In genomic region chr1:43121251-43121650, GRCh38 we compare ENCODE assay signal across 12 cellular contexts. TPM values are rescaled to one million over a fixed set of nuclear protein-coding genes. Genes with fewer than 3 reads are reported as not detected.
A peak's percentile ranks its signal among the peaks of the same experiment; 100 is the strongest.
DNase-seq lines count a peak whose midpoint lies in the region; ATAC-seq, FAIRE-seq and TF ChIP-seq lines count a peak whose summit lies in the region.
"Had no signal": no experiment of that assay in that cellular context is flagged by ENCODE, and none has a peak within 500 bp of the region (broad histone marks: within the 10 kb centered on the region; RNA-seq: fewer than 3 reads in every experiment).

No MANE protein-coding gene starts in this region.

- peak overlapping the region; percentile 70; the same call in 1 of the 2 replicates for H2AFZ ChIP-seq in PC-9

- TF ChIP-seq EP300 in A549 (IDR thresholded peaks at IDR 0.05), result no peak

- FAIRE-seq in A549 (lab: Jason Lieb, UNC), result no peak

- POLR2A ChIA-PET in A549 (lab: Yijun Ruan, JAX), result no interaction called here
- POLR2A ChIA-PET in PC-9 (lab: Charles Lee; ENCODE audit: unreplicated experiment), result no interaction called here

- peaks cover 8% of the 10 kb centered on the region for H3K27me3 Mint-ChIP-seq in activated naive CD8-positive, alpha-beta T cell treated with anti-CD3 and anti-CD28 coated beads, Interleukin-2, amount 50 U/mL, for 24 hours

- no peaks in the 10 kb centered on the region for H3K36me3 Mint-ChIP-seq in activated naive CD8-positive, alpha-beta T cell treated with anti-CD3 and anti-CD28 coated beads, Interleukin-2, amount 50 U/mL, for 24 hours (ENCODE audit: low read depth)
- H3K36me3 Mint-ChIP-seq: IgD-negative memory B cell had no signal

- 69% methylated on average over 3 of the region's 3 CpGs for WGBS in A549 (ENCODE audit: missing lambda C conversion rate)

- no peaks in the 10 kb centered on the region for H3K4me1 Mint-ChIP-seq in activated naive CD8-positive, alpha-beta T cell treated with anti-CD3 and anti-CD28 coated beads, Interleukin-2, amount 50 U/mL, for 24 hours
- H3K4me1 Mint-ChIP-seq: IgD-negative memory B cell had no signal

- ATAC-seq in A549, result no peak
- ATAC-seq in HG03039 (IDR thresholded peaks at IDR 0.05; ENCODE audit: unreplicated experiment), result no peak
- no peak for ATAC-seq in activated naive CD8-positive, alpha-beta T cell treated with anti-CD3 and anti-CD28 coated beads, Interleukin-2, amount 50 U/mL, for 24 hours
- no peak for ATAC-seq in Right ventricle myocardium inferior

- CTCF ChIA-PET in A549 (lab: Yijun Ruan, JAX) (no interaction called here), PC-9 (lab: Charles Lee) (interaction anchor here (0.6 kb wide), 2 partner anchors 47 to 62 kb away, joined by 3 read pairs; no protein-coding TSS in a partner anchor)

- intact Hi-C loops in PC-9 (cut with micrococcal nuclease; ENCODE audit: unreplicated experiment), result no loop called here
- intact Hi-C loops in Right ventricle myocardium inferior (cut with DNase I), result no loop called here

- no TSS peak for BruUV-seq in PC-9 (replicated peaks; lab: Mats Ljungman, UMichigan)

- no peaks in the 10 kb centered on the region for H3K27me3 ChIP-seq in PC-9 (ENCODE audit: insufficient read depth, low read depth)

- H4K20me1 ChIP-seq in PC-9 (ENCODE audit: insufficient read depth), result no peaks in the 10 kb centered on the region

- H3K27ac ChIP-seq in A549 (no peak overlapping the region), PC-9 (no peak overlapping the region)

- no peaks in the 10 kb centered on the region for H3K9me3 ChIP-seq in A549
- H3K9me3 ChIP-seq in PC-9 (ENCODE audit: insufficient read depth, low read depth), result no peaks in the 10 kb centered on the region
- no peaks in the 10 kb centered on the region for H3K9me3 ChIP-seq in iPS-18c (ENCODE audit: control insufficient read depth, insufficient read depth, low read length)

- H3K4me3 Mint-ChIP-seq in activated naive CD8-positive, alpha-beta T cell treated with anti-CD3 and anti-CD28 coated beads, Interleukin-2, amount 50 U/mL, for 24 hours, result no peak overlapping the region

- peak overlapping the region; percentile 73 for H3K4me2 ChIP-seq in A549
- H3K4me2 ChIP-seq in PC-9, result peak overlapping the region; percentile 52

- no peak for DNase-seq in A549 (ENCODE audit: low read depth in 1 of 2, low spot score in 1 of 2)
- DNase-seq in LNCaP clone FGC (ENCODE audit: low read depth), result no peak
- peak in 1 of 2 experiments; percentile 47 for DNase-seq in PC-9
- DNase-seq in SIG-M5 treated with dmso at 0.1 percent for 504 hours (lab: John Stamatoyannopoulos, UW; ENCODE audit: unreplicated experiment), result no peak
- DNase-seq in activated naive CD8-positive, alpha-beta T cell treated with anti-CD3 and anti-CD28 coated beads, Interleukin-2, amount 50 U/mL, for 24 hours, result no peak
- no peak for DNase-seq in Right ventricle myocardium inferior (ENCODE audit: missing footprints)
- DNase-seq: amygdala; effector CD8-positive, alpha-beta T cell; NCI-H2171 had no signal

- H3K79me2 ChIP-seq in PC-9 (ENCODE audit: low read depth), result no peaks in the 10 kb centered on the region

- no peak for TF ChIP-seq POLR2A in A549 (IDR thresholded peaks at IDR 0.05; ENCODE audit: low read length)

- H3K9me3 Mint-ChIP-seq in activated naive CD8-positive, alpha-beta T cell treated with anti-CD3 and anti-CD28 coated beads, Interleukin-2, amount 50 U/mL, for 24 hours, result no peaks in the 10 kb centered on the region

- TF ChIP-seq CTCF in A549 (IDR thresholded peaks at IDR 0.05), result no peak
- TF ChIP-seq CTCF in LNCaP clone FGC (IDR thresholded peaks at IDR 0.05; ENCODE audit: control insufficient read depth, extremely low read depth, insufficient read depth), result no peak
- TF ChIP-seq CTCF in PC-9 (conservative IDR thresholded peaks at IDR 0.05), result no peak

- TF ChIP-seq RAD21 in A549 (conservative IDR thresholded peaks at IDR 0.05 in 1 of 2, IDR thresholded peaks at IDR 0.05 in 1 of 2), result no peak

- no peak overlapping the region for H3K27ac Mint-ChIP-seq in activated naive CD8-positive, alpha-beta T cell treated with anti-CD3 and anti-CD28 coated beads, Interleukin-2, amount 50 U/mL, for 24 hours
- H3K27ac Mint-ChIP-seq: IgD-negative memory B cell had no signal

- H3F3A ChIP-seq in PC-9 (ENCODE audit: insufficient read depth, low read depth), result peaks cover 4% of the 10 kb centered on the region; the same call in 1 of the 2 replicates

- H3K4me1 ChIP-seq in A549 (no peaks in the 10 kb centered on the region), PC-9 (replicated peaks; ENCODE audit: insufficient read depth) (no peaks in the 10 kb centered on the region)

- H3K36me3 ChIP-seq in PC-9 (ENCODE audit: low read depth), result no peaks in the 10 kb centered on the region

- peak overlapping the region; percentile 47; the same call in 2 of the 3 replicates for H3K4me3 ChIP-seq in A549
- peak overlapping the region; percentile 54 for H3K4me3 ChIP-seq in LNCaP clone FGC (ENCODE audit: low read depth, low read length)
- H3K4me3 ChIP-seq in PC-9, result peak overlapping the region; percentile 53; the same call in 1 of the 2 replicates
- peak overlapping the region; percentile 12; the same call in 1 of the 2 replicates for H3K4me3 ChIP-seq in iPS-18c (ENCODE audit: insufficient read depth, low read depth, low read length)

- no peaks in the 10 kb centered on the region for H3K9me2 ChIP-seq in PC-9 (ENCODE audit: insufficient read depth)

TF ChIP-seq in A549, 52 proteins besides CTCF, POLR2A, EP300 and RAD21:
- no peak for TF ChIP-seq HOXB13 (CRISPR knock-in tag; IDR thresholded peaks at IDR 0.05; ENCODE audit: low read depth)
- no peak for TF ChIP-seq FOSB (CRISPR knock-in tag; IDR thresholded peaks at IDR 0.05)
- no peak for TF ChIP-seq ZNF302 (CRISPR knock-in tag; IDR thresholded peaks at IDR 0.05)
- no peak for TF ChIP-seq E2F6 (IDR thresholded peaks at IDR 0.05; ENCODE audit: borderline replicate concordance, low read depth)
- no peak for TF ChIP-seq EHMT2 (IDR thresholded peaks at IDR 0.05; ENCODE audit: low read depth)
- no peak for TF ChIP-seq JUNB (IDR thresholded peaks at IDR 0.05)
- TF ChIP-seq TFCP2L1 (CRISPR knock-in tag; IDR thresholded peaks at IDR 0.05), result no peak
- TF ChIP-seq KDM5A (IDR thresholded peaks at IDR 0.05), result no peak
- TF ChIP-seq MAFK (IDR thresholded peaks at IDR 0.05; ENCODE audit: partially characterized antibody), result no peak
TF ChIP-seq in A549: peak in this region for 0.

RNA-seq across cellular contexts. Expression of gene EBNA1BP2, which starts 50.8 kb away (rescaled TPM):
- 84.9 and 109 TPM in 2 replicates for polyA plus RNA-seq in A549 (2011; rRNA removed)
- 133 and 149 TPM in 2 replicates for polyA plus RNA-seq in A549 (2012; cell fraction: cytosol; rRNA removed)
- polyA plus RNA-seq in A549 (2012; cell fraction: nucleus; rRNA removed), result 93.1 and 111 TPM in 2 replicates
- polyA plus RNA-seq in A549 (2017; fragmentation: RNase III; extraction: RNeasy Plus Mini Kit Qiagen cat#74134 plus additional on column Dnase treatment), result 139 to 178 TPM (median 151 TPM) in 3 replicates
- 35.7 and 39.3 TPM in 2 replicates for polyA minus RNA-seq in A549 (2011; rRNA and poly(A)+ RNA removed)
- total RNA-seq in PC-9 (2021), result 151 and 153 TPM in 2 replicates
- 26.8 TPM for total RNA-seq in Right ventricle myocardium inferior

RNA-seq across cellular contexts. Expression of gene CFAP57, which starts 50.9 kb away (rescaled TPM):
- polyA plus RNA-seq in A549 (2011; rRNA removed), result 0.80 and 1.3 TPM in 2 replicates
- 0.22 and 0.35 TPM in 2 replicates for polyA plus RNA-seq in A549 (2012; cell fraction: cytosol; rRNA removed)
- polyA plus RNA-seq in A549 (2012; cell fraction: nucleus; rRNA removed), result 0.28 and 0.34 TPM in 2 replicates
- polyA plus RNA-seq in A549 (2017; fragmentation: RNase III; extraction: RNeasy Plus Mini Kit Qiagen cat#74134 plus additional on column Dnase treatment), result 0.54 to 0.73 TPM (median 0.62 TPM) in 3 replicates
- 1.3 and 2.2 TPM in 2 replicates for polyA minus RNA-seq in A549 (2011; rRNA and poly(A)+ RNA removed)
- 1.6 and 1.7 TPM in 2 replicates for total RNA-seq in PC-9 (2021)
- total RNA-seq in Right ventricle myocardium inferior, result not detected
